Comparison of ENCODE assay signal across 10 cellular contexts in the genomic region with DNA sequence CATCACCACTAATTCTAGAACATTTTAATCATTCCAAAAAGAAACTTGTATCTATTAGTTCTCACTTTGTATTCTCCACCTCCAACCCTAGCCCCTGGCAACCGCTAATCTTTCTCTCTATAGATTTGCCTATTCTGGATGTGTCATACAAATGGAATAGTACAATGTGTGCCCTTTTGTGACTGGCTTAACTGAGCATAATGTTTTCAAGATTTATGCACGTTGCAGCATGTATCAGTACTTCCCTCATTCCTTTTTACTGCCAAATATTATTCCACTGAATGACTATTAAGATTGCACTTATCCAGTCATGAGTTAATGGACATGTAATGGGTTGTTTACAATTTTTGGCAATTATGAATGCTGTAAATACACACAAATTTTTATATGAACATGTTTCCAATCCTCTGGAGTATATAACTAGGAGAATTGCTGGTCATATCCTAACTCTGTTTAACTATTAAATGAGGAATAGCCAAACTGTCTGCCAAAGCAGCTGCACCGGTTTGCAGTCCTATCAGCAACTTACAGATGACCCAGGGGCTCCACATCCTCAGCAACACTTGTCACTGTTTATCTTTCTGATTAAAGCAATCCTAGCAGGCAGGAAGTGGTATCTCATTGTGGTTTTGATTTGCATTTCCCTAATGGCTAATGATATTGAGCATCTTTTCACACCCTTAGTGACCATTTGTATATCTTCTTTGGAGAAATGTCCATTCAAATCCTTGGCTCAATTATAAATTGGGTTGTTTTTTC. TPM values are rescaled to one million over a fixed set of nuclear protein-coding genes. Genes with fewer than 3 reads are reported as not detected.
DNase-seq lines count a peak whose midpoint lies in the region; ATAC-seq and TF ChIP-seq lines count a peak whose summit lies in the region.
"Had no signal": no experiment of that assay in that cellular context is flagged by ENCODE, and none has a peak within 500 bp of the region (broad histone marks: within the 10 kb centered on the region; RNA-seq: fewer than 3 reads in every experiment).

No MANE protein-coding gene starts in this region.

- intact Hi-C loops in natural killer cell (cut with micrococcal nuclease): no loop called here

- no peak for TF ChIP-seq CTCF in natural killer cell (IDR thresholded peaks at IDR 0.05)

- DNase-seq in natural killer cell: no peak
- no peak for DNase-seq in natural killer cell treated with Interleukin-12 subunit alpha and Interleukin-12 subunit beta and Interleukin-15 and Interleukin-18, amount 100 ng/mL, for 72 hours (ENCODE audit: low spot score)
- DNase-seq in NCI-H2196 (lab: John Stamatoyannopoulos, UW; ENCODE audit: unreplicated experiment): peak; percentile 44
- no peak for DNase-seq in NOMO-1 treated with DMSO at 0.1 percent for 48 hours (lab: John Stamatoyannopoulos, UW; ENCODE audit: unreplicated experiment)
- DNase-seq in NCI-H226: no peak
- no peak for DNase-seq in NCI-H345 treated with DMSO at 0.1 percent for 48 hours (lab: John Stamatoyannopoulos, UW; ENCODE audit: unreplicated experiment)
- DNase-seq in activated naive CD4-positive, alpha-beta T cell (lab: John Stamatoyannopoulos, UW): no peak
- DNase-seq: activated CD4-positive, alpha-beta T cell treated with anti-CD3 and anti-CD28 coated beads for 36 hours; NCI-H774 had no signal

- no peaks in the 10 kb centered on the region for H3K36me3 Mint-ChIP-seq in natural killer cell
- H3K36me3 Mint-ChIP-seq in natural killer cell treated with Interleukin-12 subunit alpha and Interleukin-12 subunit beta and Interleukin-15 and Interleukin-18, amount 100 ng/mL, for 72 hours: peaks cover 3% of the 10 kb centered on the region

- H3K4me3 Mint-ChIP-seq in natural killer cell: no peak overlapping the region
- no peak overlapping the region for H3K4me3 Mint-ChIP-seq in natural killer cell treated with Interleukin-12 subunit alpha and Interleukin-12 subunit beta and Interleukin-15 and Interleukin-18, amount 100 ng/mL, for 72 hours
- H3K4me3 Mint-ChIP-seq: activated CD4-positive, alpha-beta T cell treated with anti-CD3 and anti-CD28 coated beads for 36 hours had no signal

- no peaks in the 10 kb centered on the region for H3K27me3 Mint-ChIP-seq in natural killer cell (ENCODE audit: low read depth in 2 of 2)
- H3K27me3 Mint-ChIP-seq in natural killer cell treated with Interleukin-12 subunit alpha and Interleukin-12 subunit beta and Interleukin-15 and Interleukin-18, amount 100 ng/mL, for 72 hours: no peaks in the 10 kb centered on the region
- H3K27me3 Mint-ChIP-seq: activated CD4-positive, alpha-beta T cell treated with anti-CD3 and anti-CD28 coated beads for 36 hours had no signal

- peaks cover 11 to 14% of the 10 kb centered on the region in 2 donors for H3K4me1 Mint-ChIP-seq in natural killer cell
- peaks cover 11 to 14% of the 10 kb centered on the region in 2 donors for H3K4me1 Mint-ChIP-seq in natural killer cell treated with Interleukin-12 subunit alpha and Interleukin-12 subunit beta and Interleukin-15 and Interleukin-18, amount 100 ng/mL, for 72 hours (ENCODE audit: low read depth in 2 of 2)

- H3K27ac Mint-ChIP-seq in natural killer cell: peak overlapping the region; percentile 22 to 29
- no peak overlapping the region for H3K27ac Mint-ChIP-seq in natural killer cell treated with Interleukin-12 subunit alpha and Interleukin-12 subunit beta and Interleukin-15 and Interleukin-18, amount 100 ng/mL, for 72 hours
- H3K27ac Mint-ChIP-seq: activated CD4-positive, alpha-beta T cell treated with anti-CD3 and anti-CD28 coated beads for 36 hours had no signal

- ATAC-seq in natural killer cell (peak; percentile 34 to 70 (median 64)), HG02884 (IDR thresholded peaks at IDR 0.05; ENCODE audit: unreplicated experiment) (peak; percentile 65)
- no peak for ATAC-seq in natural killer cell treated with Interleukin-12 subunit alpha and Interleukin-12 subunit beta and Interleukin-15 and Interleukin-18, amount 100 ng/mL, for 72 hours
- ATAC-seq: activated CD4-positive, alpha-beta T cell treated with anti-CD3 and anti-CD28 coated beads for 36 hours had no signal

- no peaks in the 10 kb centered on the region for H3K9me3 Mint-ChIP-seq in natural killer cell
- no peaks in the 10 kb centered on the region for H3K9me3 Mint-ChIP-seq in natural killer cell treated with Interleukin-12 subunit alpha and Interleukin-12 subunit beta and Interleukin-15 and Interleukin-18, amount 100 ng/mL, for 72 hours

RNA-seq across cellular contexts. Expression of gene DCUN1D1, which starts 42.9 kb away (rescaled TPM):
- 10 to 100 TPM; 46.5 to 62.0 (median 51.7) TPM for total RNA-seq in natural killer cell
- 10 to 100 TPM; 49.6 to 55.9 TPM for total RNA-seq in natural killer cell treated with Interleukin-12 subunit alpha and Interleukin-12 subunit beta and Interleukin-15 and Interleukin-18, amount 100 ng/mL, for 72 hours

Comparison
In these comparisons a context has a peak if more than half of its experiments do, and no peak if none do; other contexts are left out.
1. ATAC-seq: peak in natural killer cell (3 of 3) and HG02884 (single experiment); none in natural killer cell treated with Interleukin-12 subunit alpha and Interleukin-12 subunit beta and Interleukin-15 and Interleukin-18, amount 100 ng/mL, for 72 hours (0 of 2).
2. H3K27ac Mint-ChIP-seq: peak in natural killer cell (2 of 2); none in natural killer cell treated with Interleukin-12 subunit alpha and Interleukin-12 subunit beta and Interleukin-15 and Interleukin-18, amount 100 ng/mL, for 72 hours (0 of 2).